22 cellular contexts compared by ENCODE assay signal in genomic region chr2:160906878-160907277, GRCh38.
DNase-seq lines count a peak whose midpoint lies in the region; FAIRE-seq and TF ChIP-seq lines count a peak whose summit lies in the region.
"Had no signal": no experiment of that assay in that cellular context is flagged by ENCODE, and none has a peak within 500 bp of the region (broad histone marks: within the 10 kb centered on the region; RNA-seq: fewer than 3 reads in every experiment).

No MANE protein-coding gene starts in this region.

- H3K36me3 Mint-ChIP-seq in mesothelial cell of epicardium, result no peaks in the 10 kb centered on the region
- H3K36me3 Mint-ChIP-seq: natural killer cell treated with Interleukin-12 subunit alpha and Interleukin-12 subunit beta and Interleukin-15 and Interleukin-18, amount 100 ng/mL, for 72 hours had no signal

- H3K27me3 ChIP-seq in HAP-1 (ENCODE audit: low read depth), result no peaks in the 10 kb centered on the region
- H3K27me3 ChIP-seq: sigmoid colon had no signal

- peaks cover 34% of the 10 kb centered on the region for H3K4me1 ChIP-seq in HAP-1
- H3K4me1 ChIP-seq: parathyroid adenoma had no signal

- TF ChIP-seq CTCF in AG10803 (conservative IDR thresholded peaks at IDR 0.05; ENCODE audit: low read length), result no peak
- TF ChIP-seq CTCF in choroid plexus epithelial cell (conservative IDR thresholded peaks at IDR 0.05; ENCODE audit: low read depth, low read length), result no peak
- no peak for TF ChIP-seq CTCF in mesothelial cell of epicardium (IDR thresholded peaks at IDR 0.05; ENCODE audit: unreplicated experiment)

- H3K4me3 Mint-ChIP-seq in mesothelial cell of epicardium, result no peak overlapping the region
- H3K4me3 Mint-ChIP-seq: activated B cell treated with CpG ODN at 0.5 μM for 24 hours; activated CD4-positive, alpha-beta memory T cell treated with anti-CD3 and anti-CD28 coated beads, Interleukin-2, amount 10 ng/mL, durations not matched to agents 7 days and 5 days; CD8-positive, alpha-beta memory T cell; natural killer cell treated with Interleukin-12 subunit alpha and Interleukin-12 subunit beta and Interleukin-15 and Interleukin-18, amount 100 ng/mL, for 72 hours had no signal

- DNase-seq in AG10803 (ENCODE audit: low read depth) (peak; percentile 20), HAP-1 (ENCODE audit: low spot score in 2 of 2) (peak; percentile 19 to 25), choroid plexus epithelial cell (ENCODE audit: low read depth) (peak; percentile 25), mesothelial cell of epicardium (ENCODE audit: low spot score in 2 of 2, unreplicated experiment in 2 of 2) (no peak), NCI-H1694 treated with DMSO at 0.1 percent for 48 hours (lab: John Stamatoyannopoulos, UW) (no peak), H54 (ENCODE audit: insufficient read length, low spot score) (no peak), AG20443 (ENCODE audit: low spot score) (no peak)
- DNase-seq in activated naive CD4-positive, alpha-beta T cell treated with anti-CD3 and anti-CD28 coated beads, Interleukin-2, amount 50 U/mL, for 16 hours, result no peak
- DNase-seq: activated B cell treated with CpG ODN at 0.5 μM for 24 hours; activated CD4-positive, alpha-beta memory T cell treated with anti-CD3 and anti-CD28 coated beads, Interleukin-2, amount 10 ng/mL, durations not matched to agents 7 days and 5 days; activated T-cell treated with anti-CD3 and anti-CD28 coated beads, Interleukin-2, amount 50 U/mL, for 1 hour; amniotic stem cell; CD8-positive, alpha-beta memory T cell; central memory CD4-positive, alpha-beta T cell; foreskin fibroblast; hypothalamus; kidney; sigmoid colon; T-helper 9 cell had no signal

- peak overlapping the region; percentile 81 for H3K27ac Mint-ChIP-seq in mesothelial cell of epicardium
- H3K27ac Mint-ChIP-seq: activated B cell treated with CpG ODN at 0.5 μM for 24 hours; activated CD4-positive, alpha-beta memory T cell treated with anti-CD3 and anti-CD28 coated beads, Interleukin-2, amount 10 ng/mL, durations not matched to agents 7 days and 5 days; CD8-positive, alpha-beta memory T cell; natural killer cell treated with Interleukin-12 subunit alpha and Interleukin-12 subunit beta and Interleukin-15 and Interleukin-18, amount 100 ng/mL, for 72 hours had no signal

- no peak for TF ChIP-seq POLR2A in H54 (IDR thresholded peaks at IDR 0.05; ENCODE audit: low read depth, low read length)

- H3K9me3 Mint-ChIP-seq in mesothelial cell of epicardium, result no peaks in the 10 kb centered on the region
- H3K9me3 Mint-ChIP-seq: activated B cell treated with CpG ODN at 0.5 μM for 24 hours; activated CD4-positive, alpha-beta memory T cell treated with anti-CD3 and anti-CD28 coated beads, Interleukin-2, amount 10 ng/mL, durations not matched to agents 7 days and 5 days; CD8-positive, alpha-beta memory T cell; natural killer cell treated with Interleukin-12 subunit alpha and Interleukin-12 subunit beta and Interleukin-15 and Interleukin-18, amount 100 ng/mL, for 72 hours had no signal

- H3K4me1 Mint-ChIP-seq in mesothelial cell of epicardium, result peaks cover 64% of the 10 kb centered on the region
- H3K4me1 Mint-ChIP-seq: activated B cell treated with CpG ODN at 0.5 μM for 24 hours; activated CD4-positive, alpha-beta memory T cell treated with anti-CD3 and anti-CD28 coated beads, Interleukin-2, amount 10 ng/mL, durations not matched to agents 7 days and 5 days; CD8-positive, alpha-beta memory T cell had no signal

- no peaks in the 10 kb centered on the region for H3K36me3 ChIP-seq in HAP-1 (replicated peaks)
- H3K36me3 ChIP-seq: sigmoid colon had no signal

- FAIRE-seq in H54 (lab: Jason Lieb, UNC), result no peak
- FAIRE-seq: GM18507 had no signal

- no peaks in the 10 kb centered on the region for H3K9me3 ChIP-seq in HAP-1
- H3K9me3 ChIP-seq: sigmoid colon had no signal

- in situ Hi-C loops in HAP-1 (cut with MboI; ENCODE audit: low sequenced_read_pairs), result no loop called here

- H3K4me3 ChIP-seq in AG10803 (ENCODE audit: low read length), result no peak overlapping the region
- no peak overlapping the region for H3K4me3 ChIP-seq in HAP-1
- no peak overlapping the region for H3K4me3 ChIP-seq in choroid plexus epithelial cell (ENCODE audit: low read depth, low read length)
- H3K4me3 ChIP-seq: sigmoid colon had no signal

- no peaks in the 10 kb centered on the region for H3K27me3 Mint-ChIP-seq in mesothelial cell of epicardium (ENCODE audit: low read depth)

Comparison
In these comparisons a context has a peak if more than half of its experiments do, and no peak if none do; other contexts are left out.
1. DNase-seq: peak in AG10803 (single experiment), HAP-1 (2 of 2) and choroid plexus epithelial cell (single experiment); none in mesothelial cell of epicardium (0 of 2), NCI-H1694 treated with DMSO at 0.1 percent for 48 hours (single experiment), H54 (single experiment), AG20443 (single experiment) and activated naive CD4-positive, alpha-beta T cell treated with anti-CD3 and anti-CD28 coated beads, Interleukin-2, amount 50 U/mL, for 16 hours (single experiment).